In genomic region chr5:177264178-177264577, GRCh38 we compare ENCODE assay signal across 1 cellular context.
TF ChIP-seq lines count a peak whose summit lies in the region.

No MANE protein-coding gene starts in this region.

TF ChIP-seq in K562, 482 proteins besides CTCF, POLR2A, EP300 and RAD21:
- peak; percentile 56 for TF ChIP-seq CEBPB (tag; IDR thresholded peaks at IDR 0.05)
- no peak for TF ChIP-seq RBFOX2 (IDR thresholded peaks at IDR 0.05; ENCODE audit: low read depth, low read length)
